ENCODE assay signal across 8 cellular contexts in the genomic region with DNA sequence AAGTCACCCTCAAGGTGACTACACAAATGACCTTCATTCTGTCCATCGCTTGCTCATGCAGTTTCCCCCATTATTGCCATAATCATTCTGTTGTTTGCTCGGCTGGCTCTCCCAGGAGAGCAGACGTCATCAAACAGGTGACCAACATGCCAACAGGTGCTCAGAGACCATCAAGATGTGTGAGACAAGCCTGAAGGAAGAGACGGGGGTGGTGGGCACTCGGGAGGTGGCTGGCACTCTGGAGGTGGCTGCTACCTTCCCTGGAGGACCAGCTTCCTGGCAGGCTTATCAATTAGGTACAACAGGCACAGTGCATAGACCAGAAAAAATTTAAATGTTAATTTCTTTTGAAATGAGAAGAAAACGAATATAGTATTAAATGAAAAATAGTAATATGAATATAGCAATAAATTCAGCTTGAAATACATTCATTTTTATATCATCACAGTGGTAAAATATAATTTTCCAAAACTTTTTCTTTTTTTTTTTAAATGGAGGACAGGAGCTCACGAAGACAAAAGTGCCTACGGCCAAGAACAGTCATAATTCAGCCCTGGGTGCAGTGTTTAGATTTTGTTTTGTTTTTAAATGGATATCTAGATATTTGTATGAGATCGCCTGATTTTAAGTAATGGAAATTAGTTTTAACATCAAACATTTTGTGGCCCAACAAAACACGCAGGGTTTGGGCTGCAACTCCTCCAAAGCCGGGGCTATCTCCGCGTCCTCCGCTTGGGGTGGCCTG. TPM values are rescaled to one million over a fixed set of nuclear protein-coding genes. Genes with fewer than 3 reads are reported as not detected.
A peak's percentile ranks its signal among the peaks of the same experiment; 100 is the strongest.
DNase-seq lines count a peak whose midpoint lies in the region; TF ChIP-seq lines count a peak whose summit lies in the region.

No MANE protein-coding gene starts in this region.

- H3K36me3 Mint-ChIP-seq in IgD-negative memory B cell: peaks cover 1% of the 10 kb centered on the region

- peak overlapping the region; percentile 77 to 98 (median 94) for H3K27ac Mint-ChIP-seq in IgD-negative memory B cell

- peak overlapping the region; percentile 87 for H3K27ac ChIP-seq in C4-2B
- peak overlapping the region; percentile 95 for H3K27ac ChIP-seq in VCaP

- DNase-seq in foreskin fibroblast (no peak), retina (peak; percentile 76), HUDEP-2 (lab: John Stamatoyannopoulos, UW; ENCODE audit: unreplicated experiment in 76 of 76) (no peak), NCI-H187 treated with DMSO at 0.1 percent for 48 hours (lab: John Stamatoyannopoulos, UW) (no peak), GM19240 (ENCODE audit: insufficient read length, low spot score) (no peak)

- H3K4me1 Mint-ChIP-seq in IgD-negative memory B cell: peaks cover 6 to 16% (median 15%) of the 10 kb centered on the region in 3 donors

- TF ChIP-seq CTCF in C4-2B (conservative IDR thresholded peaks at IDR 0.05) (no peak; the same call in 1 of the 2 replicates), VCaP (conservative IDR thresholded peaks at IDR 0.05) (no peak), foreskin fibroblast (IDR thresholded peaks at IDR 0.05; ENCODE audit: low read depth, low read length) (peak; percentile 15)

- H3K4me3 Mint-ChIP-seq in IgD-negative memory B cell: peak overlapping the region; percentile 66 to 91 (median 84)

- H3K9me3 Mint-ChIP-seq in IgD-negative memory B cell: peaks cover 0 to 4% (median 3%) of the 10 kb centered on the region in 3 donors

- no peaks in the 10 kb centered on the region for H3K27me3 Mint-ChIP-seq in IgD-negative memory B cell

- peak overlapping the region; percentile 44 to 54 for H3K4me3 ChIP-seq in foreskin fibroblast (ENCODE audit: low read depth in 1 of 2, low read length in 2 of 2)

RNA-seq across cellular contexts. Expression of gene HAAO, which starts 16.9 kb away (rescaled TPM):
- polyA plus RNA-seq in IgD-negative memory B cell: 5.7 TPM

RNA-seq across cellular contexts. Expression of gene OXER1, which starts 45.4 kb away (rescaled TPM):
- polyA plus RNA-seq in IgD-negative memory B cell: 0.63 TPM
